In genomic region chr3:97862582-97862981, GRCh38 we compare ENCODE assay signal across 18 cellular contexts. TPM values are rescaled to one million over a fixed set of nuclear protein-coding genes. Genes with fewer than 3 reads are reported as not detected.
DNase-seq lines count a peak whose midpoint lies in the region; ATAC-seq and TF ChIP-seq lines count a peak whose summit lies in the region.
"Had no signal": no experiment of that assay in that cellular context is flagged by ENCODE, and none has a peak within 500 bp of the region (broad histone marks: within the 10 kb centered on the region; RNA-seq: fewer than 3 reads in every experiment).

No MANE protein-coding gene starts in this region.

- no peak overlapping the region for H2AFZ ChIP-seq in PC-3 (ENCODE audit: low read length)

- H3K9ac ChIP-seq in PC-3 (ENCODE audit: low read length), result no peak overlapping the region
- H3K9ac ChIP-seq: BLaER1 had no signal

- intact Hi-C loops in left ventricle myocardium inferior (cut with micrococcal nuclease), result no loop called here
- intact Hi-C loops in left cardiac atrium (cut with DNase I), result no loop called here
- intact Hi-C loops in PC-3 (cut with micrococcal nuclease), result loop anchor here (2.0 kb wide), 1 partner anchor 40 kb away; the partner anchor contains the start of gene CRYBG3
- intact Hi-C loops in gastrocnemius medialis (cut with DNase I; ENCODE audit: low total_unique reads), result no loop called here
- intact Hi-C loops in ovary (cut with DNase I), result no loop called here

- BruUV-seq in PC-3 (replicated peaks; lab: Mats Ljungman, UMichigan), result no TSS peak

- H3K4me1 ChIP-seq in left ventricle myocardium inferior (peaks cover 30% of the 10 kb centered on the region), PC-3 (ENCODE audit: insufficient read depth, low read length) (peaks cover 17% of the 10 kb centered on the region), foreskin keratinocyte (peaks cover 13% of the 10 kb centered on the region), gastrocnemius medialis (peaks cover 11 to 15% of the 10 kb centered on the region in 2 donors), ovary (ENCODE audit: insufficient read depth) (no peaks in the 10 kb centered on the region)
- H3K4me1 ChIP-seq: BLaER1, Caco-2 had no signal

- CTCF ChIA-PET in PC-3 (lab: Charles Lee), result interaction anchor here (0.6 kb wide), 1 partner anchor 901 kb away, joined by 3 read pairs; the partner anchor contains the start of gene ST3GAL6

- H3K9me2 ChIP-seq in PC-3 (replicated peaks; ENCODE audit: low read length), result no peaks in the 10 kb centered on the region

- no peak for TF ChIP-seq CTCF in left ventricle myocardium inferior (IDR thresholded peaks at IDR 0.05; ENCODE audit: borderline replicate concordance)
- TF ChIP-seq CTCF in PC-3 (conservative IDR thresholded peaks at IDR 0.05; ENCODE audit: low read depth, low read length), result no peak
- no peak for TF ChIP-seq CTCF in foreskin keratinocyte (conservative IDR thresholded peaks at IDR 0.05)
- no peak for TF ChIP-seq CTCF in gastrocnemius medialis (IDR thresholded peaks at IDR 0.05 in 4 of 5, conservative IDR thresholded peaks at IDR 0.05 in 1 of 5)
- no peak for TF ChIP-seq CTCF in GM20000 (IDR thresholded peaks at IDR 0.05; ENCODE audit: extremely low read depth, missing control alignments)
- TF ChIP-seq CTCF in ovary (IDR thresholded peaks at IDR 0.05), result no peak

- H3K36me3 ChIP-seq in left ventricle myocardium inferior, result peaks cover 12% of the 10 kb centered on the region
- peaks cover 2% of the 10 kb centered on the region; the same call in 1 of the 2 replicates for H3K36me3 ChIP-seq in PC-3 (ENCODE audit: low read depth, low read length)
- no peaks in the 10 kb centered on the region for H3K36me3 ChIP-seq in gastrocnemius medialis
- H3K36me3 ChIP-seq in ovary, result no peaks in the 10 kb centered on the region
- H3K36me3 ChIP-seq: BLaER1, HAP-1 had no signal

- in situ Hi-C loops in gastrocnemius medialis (cut with MboI; ENCODE audit: low sequenced_read_pairs in 4 of 4), result no loop called here

- peaks cover 9% of the 10 kb centered on the region for H3K79me2 ChIP-seq in PC-3 (ENCODE audit: low read length)

- H4K20me1 ChIP-seq in PC-3 (ENCODE audit: low read length), result 0 out of 2 replicates have a peak, but pooled peaks cover 5% of the 10 kb centered on the region
- H4K20me1 ChIP-seq: BLaER1 had no signal

- DNase-seq in left ventricle myocardium inferior (no peak), left cardiac atrium (no peak), PC-3 (no peak), foreskin keratinocyte (no peak), gastrocnemius medialis (no peak), GM20000 (ENCODE audit: low spot score) (no peak), ovary (no peak)
- DNase-seq: Caco-2; CD4-positive, CD25-positive, alpha-beta regulatory T cell; CD8-positive, alpha-beta T cell; DMS153; GDM1; GOT3 had no signal

- H3K4me3 ChIP-seq in left ventricle myocardium inferior, result no peak overlapping the region
- no peak overlapping the region for H3K4me3 ChIP-seq in PC-3 (ENCODE audit: low read length)
- no peak overlapping the region for H3K4me3 ChIP-seq in gastrocnemius medialis
- H3K4me3 ChIP-seq in ovary, result no peak overlapping the region
- H3K4me3 ChIP-seq: BLaER1, GM12878, HAP-1 had no signal

- H3K9me3 ChIP-seq in left ventricle myocardium inferior (replicated peaks) (peaks cover 11% of the 10 kb centered on the region), PC-3 (ENCODE audit: low read length) (no peaks in the 10 kb centered on the region), gastrocnemius medialis (no peaks in the 10 kb centered on the region), ovary (no peaks in the 10 kb centered on the region)
- H3K9me3 ChIP-seq: BLaER1, Caco-2, HAP-1 had no signal

- POLR2A ChIA-PET in PC-3 (lab: Charles Lee; ENCODE audit: unreplicated experiment), result no interaction called here

- H3F3A ChIP-seq in PC-3 (ENCODE audit: low read length, unreplicated experiment), result no peaks in the 10 kb centered on the region

- peak overlapping the region; percentile 9; the same call in 1 of the 2 replicates for H3K4me2 ChIP-seq in PC-3 (ENCODE audit: low read length)
- H3K4me2 ChIP-seq: BLaER1 had no signal

- TF ChIP-seq EP300 in ovary (IDR thresholded peaks at IDR 0.05), result no peak

- WGBS in ovary, 3 donors, result 92 to 100% (median 95%) methylated on average over 1 of the region's 1 CpG

- H3K27ac ChIP-seq in left ventricle myocardium inferior (replicated peaks) (peak overlapping the region; percentile 41), PC-3 (ENCODE audit: low read length) (peak overlapping the region; percentile 42), foreskin keratinocyte (no peak overlapping the region), gastrocnemius medialis (no peak overlapping the region), ovary (no peak overlapping the region)
- H3K27ac ChIP-seq: BLaER1, C4-2B had no signal

- ATAC-seq in left cardiac atrium, result no peak
- peak; percentile 42 for ATAC-seq in PC-3
- ATAC-seq in foreskin keratinocyte, result peak; percentile 13
- peak; percentile 66 to 75 for ATAC-seq in gastrocnemius medialis
- ATAC-seq in GM21515 (IDR thresholded peaks at IDR 0.05; ENCODE audit: unreplicated experiment), result no peak
- ATAC-seq: CD8-positive, alpha-beta T cell; GM12878 had no signal

- H3K27me3 ChIP-seq in left ventricle myocardium inferior (ENCODE audit: low read depth), result no peaks in the 10 kb centered on the region
- no peaks in the 10 kb centered on the region for H3K27me3 ChIP-seq in PC-3 (ENCODE audit: low read length)
- no peaks in the 10 kb centered on the region for H3K27me3 ChIP-seq in foreskin keratinocyte
- no peaks in the 10 kb centered on the region for H3K27me3 ChIP-seq in gastrocnemius medialis
- no peaks in the 10 kb centered on the region for H3K27me3 ChIP-seq in ovary
- H3K27me3 ChIP-seq: BLaER1 had no signal

- TF ChIP-seq POLR2A in gastrocnemius medialis (IDR thresholded peaks at IDR 0.05), result no peak
- no peak for TF ChIP-seq POLR2A in ovary (IDR thresholded peaks at IDR 0.05)

RNA-seq across cellular contexts. Expression of gene CRYBG3, which starts 40.8 kb away (rescaled TPM):
- total RNA-seq in left ventricle myocardium inferior, result 19.9 TPM
- 10 to 100 TPM; 18.3 to 23.9 TPM for total RNA-seq in left cardiac atrium
- 11.4 and 12.2 TPM in 2 replicates for total RNA-seq in PC-3 (2014; rRNA removed)
- total RNA-seq in foreskin keratinocyte, result 13.8 and 14.2 TPM in 2 replicates
- polyA plus RNA-seq in foreskin keratinocyte, result 1.4 and 2.2 TPM in 2 replicates
- total RNA-seq in gastrocnemius medialis, result 10 to 100 TPM; 23.0 to 47.3 (median 24.8) TPM
- total RNA-seq in ovary, result 10 to 100 TPM; 11.0 to 16.1 (median 13.3) TPM
- polyA plus RNA-seq in ovary, result 1 to 10 TPM; 5.8 to 9.1 TPM

Comparison
In these comparisons a context has a peak if more than half of its experiments do, and no peak if none do; other contexts are left out.
1. H3K27ac ChIP-seq: peak in left ventricle myocardium inferior (single experiment) and PC-3 (single experiment); none in foreskin keratinocyte (single experiment), gastrocnemius medialis (0 of 4) and ovary (0 of 2).
2. ATAC-seq: peak in PC-3 (single experiment), foreskin keratinocyte (single experiment) and gastrocnemius medialis (2 of 2); none in left cardiac atrium (0 of 2) and GM21515 (single experiment).